Comparison of ENCODE assay signal across 11 cellular contexts in genomic region chr2:158747346-158747745, GRCh38. TPM values are rescaled to one million over a fixed set of nuclear protein-coding genes. Genes with fewer than 3 reads are reported as not detected.
"Had no signal": no experiment of that assay in that cellular context is flagged by ENCODE, and none has a peak within 500 bp of the region (broad histone marks: within the 10 kb centered on the region; RNA-seq: fewer than 3 reads in every experiment).

No MANE protein-coding gene starts in this region.

- FAIRE-seq: HTR-8/SVneo had no signal

- H3K4me3 ChIP-seq: GM23248 had no signal

- H3K9ac ChIP-seq: GM23248, KMS-11 had no signal

- H3K27ac ChIP-seq: GM23248, KMS-11 had no signal

- H2AFZ ChIP-seq: GM23248 had no signal

- H3K4me2 ChIP-seq: KMS-11 had no signal

- DNase-seq: GM23248, GOT3, H7, HCEC 1CT, HFFc6, IMR-90, KBM-7 had no signal

RNA-seq across cellular contexts. Expression of gene DAPL1, which starts 47.8 kb away (rescaled TPM):
- total RNA-seq: GM23248, H4, H7, HFFc6, HT-29, IMR-90 had no signal
- polyA plus RNA-seq: GM23248, IMR-90 had no signal
